ENCODE assay signal across 14 cellular contexts in the genomic region with DNA sequence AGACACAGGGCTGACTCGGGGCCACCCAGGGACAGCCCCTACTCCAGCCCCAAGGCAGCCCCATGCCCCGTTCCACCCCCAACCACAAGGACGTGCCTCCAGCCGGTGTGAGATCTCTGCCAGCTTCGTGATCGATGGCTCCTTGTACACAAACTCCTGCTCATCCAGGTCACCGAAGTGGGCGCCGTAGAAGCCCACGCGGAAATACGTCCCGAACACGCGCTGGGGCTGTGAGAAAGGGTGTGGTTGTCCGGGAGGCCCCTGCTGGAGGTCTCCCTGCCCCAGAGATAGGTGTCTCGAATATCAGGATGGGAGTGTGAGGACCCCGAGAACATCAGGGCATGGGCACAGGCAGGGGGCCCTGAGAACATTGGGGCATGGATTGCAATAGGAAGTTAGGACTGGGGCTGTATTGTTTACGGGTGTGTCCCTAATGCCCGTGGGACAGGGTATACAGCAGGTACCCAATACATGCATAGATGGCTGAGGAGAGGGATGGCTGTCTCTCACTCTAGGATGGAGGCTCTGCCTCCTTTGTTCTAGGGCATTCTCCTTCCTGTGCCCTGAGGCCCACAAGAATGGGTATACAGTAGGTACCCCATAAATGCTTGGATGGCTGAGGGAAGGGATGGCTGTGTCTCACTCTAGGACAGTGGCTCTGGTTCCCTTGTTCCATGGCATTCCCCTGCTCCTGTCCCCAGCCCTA. TPM values are rescaled to one million over a fixed set of nuclear protein-coding genes. Genes with fewer than 3 reads are reported as not detected.
DNase-seq lines count a peak whose midpoint lies in the region; ATAC-seq and TF ChIP-seq lines count a peak whose summit lies in the region.
"Had no signal": no experiment of that assay in that cellular context is flagged by ENCODE, and none has a peak within 500 bp of the region (broad histone marks: within the 10 kb centered on the region; RNA-seq: fewer than 3 reads in every experiment).

No MANE protein-coding gene starts in this region.

- H3K4me3 ChIP-seq in OCI-LY1 (ENCODE audit: low read depth, low read length, poor library complexity, severe bottlenecking) (no peak overlapping the region), coronary artery (peak overlapping the region; percentile 30), mesenchymal stem cell (ENCODE audit: insufficient read depth in 1 of 2, low read depth in 1 of 2, low read length in 2 of 2) (no peak overlapping the region)

- no peak for TF ChIP-seq CTCF in OCI-LY1 (IDR thresholded peaks at IDR 0.05; ENCODE audit: low read length)
- no peak for TF ChIP-seq CTCF in coronary artery (IDR thresholded peaks at IDR 0.05)

- DNase-seq in coronary artery (ENCODE audit: low spot score) (no peak), mesenchymal stem cell (no peak)
- DNase-seq: NCI-H2171 treated with DMSO at 0.1 percent for 48 hours had no signal

- H3K9me2 ChIP-seq in OCI-LY1 (ENCODE audit: low read depth, low read length), result no peaks in the 10 kb centered on the region

- peak overlapping the region; percentile 69 for H2BK120ac ChIP-seq in mesenchymal stem cell (ENCODE audit: low read depth, low read length)

- H3K9ac ChIP-seq in OCI-LY1 (ENCODE audit: low read length) (no peak overlapping the region), mesenchymal stem cell (ENCODE audit: low read length) (peak overlapping the region; percentile 85)

- peaks cover 6% of the 10 kb centered on the region for H3K79me1 ChIP-seq in mesenchymal stem cell (replicated peaks; ENCODE audit: low read length, poor library complexity, severe bottlenecking)

- 98% methylated on average over 20 of the region's 20 CpGs for WGBS in mesenchymal stem cell

- peak overlapping the region; percentile 97 for H2BK15ac ChIP-seq in mesenchymal stem cell (ENCODE audit: low read depth, poor library complexity, severe bottlenecking)

- H3K23ac ChIP-seq in mesenchymal stem cell (ENCODE audit: low read length in 2 of 2), result no peak overlapping the region

- peak overlapping the region; percentile 52 to 71 for H3K4ac ChIP-seq in mesenchymal stem cell (ENCODE audit: low read depth in 1 of 2, low read length in 2 of 2)

- H4K8ac ChIP-seq in mesenchymal stem cell (ENCODE audit: low read length), result peak overlapping the region; percentile 91

- H2AFZ ChIP-seq in OCI-LY1 (ENCODE audit: low read length), result no peak overlapping the region
- no peak overlapping the region for H2AFZ ChIP-seq in mesenchymal stem cell (ENCODE audit: low read depth, low read length)

- H3K9me3 ChIP-seq in OCI-LY1 (ENCODE audit: low read length) (no peaks in the 10 kb centered on the region), mesenchymal stem cell (ENCODE audit: control insufficient read depth, low read length) (no peaks in the 10 kb centered on the region)

- H2BK5ac ChIP-seq in mesenchymal stem cell (ENCODE audit: low read depth, low read length, poor library complexity, severe bottlenecking), result no peak overlapping the region

- H3K18ac ChIP-seq in mesenchymal stem cell (ENCODE audit: low read depth in 1 of 2, low read length in 2 of 2), result peak overlapping the region; percentile 42 to 89

- H3K4me1 ChIP-seq in OCI-LY1 (ENCODE audit: insufficient read depth, low read length, severe bottlenecking) (peaks cover 70% of the 10 kb centered on the region), mesenchymal stem cell (ENCODE audit: control insufficient read depth, insufficient read depth, low read depth, low read length) (peaks cover 30% of the 10 kb centered on the region)

- H3F3A ChIP-seq in OCI-LY1 (ENCODE audit: insufficient read depth, low read length), result 0 out of 2 replicates have a peak, but pooled peaks cover 3% of the 10 kb centered on the region

- ATAC-seq in GM18870 (IDR thresholded peaks at IDR 0.05; ENCODE audit: unreplicated experiment), result no peak
- ATAC-seq in HG02840 (IDR thresholded peaks at IDR 0.05; ENCODE audit: low FRiP score, unreplicated experiment), result no peak
- no peak for ATAC-seq in HG03442 (IDR thresholded peaks at IDR 0.05; ENCODE audit: unreplicated experiment)
- ATAC-seq in HG02970 (IDR thresholded peaks at IDR 0.05; ENCODE audit: low FRiP score, unreplicated experiment), result no peak

- H2AK5ac ChIP-seq in mesenchymal stem cell (ENCODE audit: low read length, severe bottlenecking), result peak overlapping the region; percentile 26

- peak overlapping the region in 1 of 2 experiments; percentile 63 for H3K14ac ChIP-seq in mesenchymal stem cell (ENCODE audit: low read length in 2 of 2)

- H3K27ac ChIP-seq in OCI-LY1 (ENCODE audit: low read depth, low read length, poor library complexity, severe bottlenecking) (peak overlapping the region; percentile 6), coronary artery (peak overlapping the region; percentile 95 to 97), mesenchymal stem cell (ENCODE audit: low read length, poor library complexity, severe bottlenecking) (no peak overlapping the region), temporal lobe (ENCODE audit: low read depth, low read length) (peak overlapping the region; percentile 94)

- H4K20me1 ChIP-seq in OCI-LY1 (ENCODE audit: insufficient read depth, low read length), result no peaks in the 10 kb centered on the region

- H4K91ac ChIP-seq in mesenchymal stem cell (ENCODE audit: low read length), result peak overlapping the region; percentile 28

- H3K36me3 ChIP-seq in OCI-LY1 (ENCODE audit: insufficient read depth, low read length) (no peaks in the 10 kb centered on the region), mesenchymal stem cell (ENCODE audit: control insufficient read depth in 1 of 2, insufficient read depth in 2 of 2, low read depth in 1 of 2, low read length in 2 of 2) (peaks cover 10 to 25% of the 10 kb centered on the region in 2 experiments)

- peak overlapping the region; percentile 78 to 88 for H2BK12ac ChIP-seq in mesenchymal stem cell (ENCODE audit: low read length in 2 of 2)

- no peaks in the 10 kb centered on the region for H3K27me3 ChIP-seq in OCI-LY1 (ENCODE audit: insufficient read depth, low read length)
- H3K27me3 ChIP-seq in mesenchymal stem cell (ENCODE audit: control insufficient read depth in 1 of 2, insufficient read depth in 1 of 2, low read length in 2 of 2), result no peaks in the 10 kb centered on the region

- H3K79me2 ChIP-seq in OCI-LY1 (ENCODE audit: insufficient read depth, low read length), result no peaks in the 10 kb centered on the region

- no peak overlapping the region for H3K4me2 ChIP-seq in OCI-LY1 (ENCODE audit: low read length)
- H3K4me2 ChIP-seq in mesenchymal stem cell (ENCODE audit: low read length, poor library complexity, severe bottlenecking), result no peak overlapping the region

RNA-seq across cellular contexts. Expression of gene KANK2, which starts 5.3 kb away (rescaled TPM):
- polyA plus RNA-seq in mesenchymal stem cell (2013, experiment 1 of 2), result 197 TPM
- polyA plus RNA-seq in mesenchymal stem cell (2013, experiment 2 of 2), result 192 TPM
- total RNA-seq in temporal lobe, result 9.3 TPM

RNA-seq across cellular contexts. Expression of gene ANGPTL8, which starts 36.8 kb away (rescaled TPM):
- polyA plus RNA-seq in mesenchymal stem cell (2013, experiment 1 of 2), result 0.18 TPM
- polyA plus RNA-seq in mesenchymal stem cell (2013, experiment 2 of 2), result not detected
- total RNA-seq in temporal lobe, result not detected
- total RNA-seq: dermis microvascular lymphatic vessel endothelial cell, glomerular endothelial cell, lung microvascular endothelial cell, renal cortical epithelial cell had no signal
- polyA plus RNA-seq: BJ had no signal

RNA-seq across cellular contexts. Expression of gene SPC24, which starts 47.1 kb away (rescaled TPM):
- 3.2 TPM for polyA plus RNA-seq in mesenchymal stem cell (2013, experiment 1 of 2)
- 3.0 TPM for polyA plus RNA-seq in mesenchymal stem cell (2013, experiment 2 of 2)
- 2.7 TPM for total RNA-seq in temporal lobe

RNA-seq across cellular contexts. Expression of gene DOCK6, which starts 59.7 kb away (rescaled TPM):
- 16.4 TPM for polyA plus RNA-seq in mesenchymal stem cell (2013, experiment 1 of 2)
- 16.0 TPM for polyA plus RNA-seq in mesenchymal stem cell (2013, experiment 2 of 2)
- total RNA-seq in temporal lobe, result 2.5 TPM
